ENCODE assay signal across 14 cellular contexts in the genomic region with DNA sequence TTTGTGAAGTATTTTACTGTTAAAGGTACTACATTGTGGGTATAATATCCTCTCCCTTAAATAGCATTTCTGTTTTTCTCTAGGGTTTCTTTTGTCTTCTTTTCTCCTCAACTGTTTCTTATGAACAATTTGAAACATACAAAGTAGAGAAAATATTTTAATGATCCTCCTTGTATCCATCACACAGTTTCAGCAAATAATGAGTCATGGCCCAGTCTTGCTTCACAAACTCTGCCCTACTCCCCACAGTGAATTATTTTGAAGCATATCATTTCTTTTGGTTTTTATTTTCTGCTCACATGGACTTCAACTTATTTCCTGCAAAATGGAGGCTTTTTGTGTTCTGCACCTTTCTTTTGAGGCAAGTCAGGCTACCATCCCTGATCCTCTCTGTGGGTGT.
DNase-seq lines count a peak whose midpoint lies in the region; ATAC-seq and TF ChIP-seq lines count a peak whose summit lies in the region.
"Had no signal": no experiment of that assay in that cellular context is flagged by ENCODE, and none has a peak within 500 bp of the region (broad histone marks: within the 10 kb centered on the region; RNA-seq: fewer than 3 reads in every experiment).

No MANE protein-coding gene starts in this region.

- TF ChIP-seq CTCF in AG10803 (conservative IDR thresholded peaks at IDR 0.05; ENCODE audit: low read length) (no peak), astrocyte of the spinal cord (IDR thresholded peaks at IDR 0.05; ENCODE audit: low read depth, low read length) (no peak), RWPE1 (conservative IDR thresholded peaks at IDR 0.05; ENCODE audit: low read depth) (no peak)

- no peak for ATAC-seq in GM21447 (IDR thresholded peaks at IDR 0.05; ENCODE audit: unreplicated experiment)
- ATAC-seq: effector memory CD8-positive, alpha-beta T cell; K562 had no signal

- no peak overlapping the region for H3K27ac ChIP-seq in RWPE1

- CTCF ChIA-PET in RWPE1 (lab: Yijun Ruan, JAX): no interaction called here

- H3K4me3 ChIP-seq in AG10803 (ENCODE audit: low read length) (no peak overlapping the region), astrocyte of the spinal cord (ENCODE audit: low read depth, low read length) (no peak overlapping the region)
- H3K4me3 ChIP-seq: K562 had no signal

- POLR2A ChIA-PET in RWPE1 (lab: Yijun Ruan, JAX; ENCODE audit: low non-redundant PET): no interaction called here

- in situ Hi-C loops in astrocyte of the spinal cord (cut with HindIII; ENCODE audit: low sequenced_read_pairs): no loop called here

- DNase-seq in AG10803 (ENCODE audit: low read depth) (peak; percentile 66), HCEC 1CT (peak; percentile 59), astrocyte of the spinal cord (ENCODE audit: low read depth, low spot score) (peak; percentile 58), kidney glomerular epithelial cell (lab: John Stamatoyannopoulos, UW) (peak; percentile 52), RWPE1 (ENCODE audit: low spot score) (no peak), activated gamma-delta T cell (lab: John Stamatoyannopoulos, UW) (no peak)
- DNase-seq: activated CD8-positive, alpha-beta memory T cell treated with anti-CD3 and anti-CD28 coated beads for 24 hours; activated gamma-delta T cell treated with Interleukin-2 at 50 U/mL for 16 hours; DMS79 treated with DMSO at 0.1 percent for 48 hours; effector memory CD8-positive, alpha-beta T cell; NCI-H1436; stimulated activated naive CD4-positive, alpha-beta T cell had no signal

Comparison
In these comparisons a context has a peak if more than half of its experiments do, and no peak if none do; other contexts are left out.
1. DNase-seq: peak in AG10803 (single experiment), HCEC 1CT (single experiment), astrocyte of the spinal cord (single experiment) and kidney glomerular epithelial cell (single experiment); none in RWPE1 (single experiment) and activated gamma-delta T cell (single experiment).